Comparison of ENCODE assay signal across 35 cellular contexts in the genomic region with DNA sequence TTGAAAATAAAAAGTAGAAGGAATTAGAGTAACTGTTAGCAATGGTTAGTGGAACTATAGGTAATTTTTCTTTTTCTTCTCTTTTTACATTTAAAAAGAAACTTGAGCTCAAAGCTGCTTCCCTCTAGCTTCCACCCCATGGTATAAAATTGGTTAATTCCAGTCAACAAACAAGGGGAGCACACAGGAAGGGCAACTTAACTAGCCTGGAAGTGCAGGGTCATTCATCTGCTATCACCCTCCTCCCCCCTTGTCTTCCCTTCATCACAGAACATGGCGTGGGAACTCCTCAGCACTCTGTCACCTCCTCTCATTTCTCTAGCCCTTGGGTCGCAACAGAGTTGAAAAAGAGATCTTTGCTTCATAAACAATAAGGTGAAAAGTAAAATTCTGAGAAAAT. TPM values are rescaled to one million over a fixed set of nuclear protein-coding genes. Genes with fewer than 3 reads are reported as not detected.
"Had no signal": no experiment of that assay in that cellular context is flagged by ENCODE, and none has a peak within 500 bp of the region (broad histone marks: within the 10 kb centered on the region; RNA-seq: fewer than 3 reads in every experiment).

No MANE protein-coding gene starts in this region.

- H3K9me3 Mint-ChIP-seq: activated CD4-positive, alpha-beta T cell treated with anti-CD3 and anti-CD28 coated beads, Interleukin-2, amount 10 ng/mL, durations not matched to agents 24 days and 14 days; activated T-helper 1 cell treated with anti-CD3 and anti-CD28 coated beads, Interleukin-12 subunit alpha, Interleukin-12 subunit beta, Interleukin-2, Interleukin-4 antibody, amounts not matched to agents 30 ng/mL and 10 ng/mL and 1 ng/mL, durations not matched to agents 14 hours and 24 hours and 36 hours; activated T-helper 2 cell treated with anti-CD3 and anti-CD28 coated beads, Interferon-gamma antibody, Interleukin-2, Interleukin-4, amounts not matched to agents 10 μg/mL and 5 μg/mL and 100 μg/mL, durations not matched to agents 14 hours and 24 hours and 36 hours; T-helper 2 cell treated with Interferon-gamma antibody and Interleukin-4, amounts not matched to agents 5 μg/mL and 100 μg/mL, for 36 hours had no signal

- H3K36me3 Mint-ChIP-seq: activated CD4-positive, alpha-beta memory T cell treated with anti-CD3 and anti-CD28 coated beads for 36 hours; activated CD8-positive, alpha-beta memory T cell treated with anti-CD3 and anti-CD28 coated beads, Interleukin-2, amount 10 ng/mL, durations not matched to agents 7 days and 5 days had no signal

- H3K27ac ChIP-seq: adrenal gland, body of pancreas, colonic mucosa, epithelial cell of prostate, esophagus squamous epithelium, gastroesophageal sphincter, WERI-Rb-1 had no signal

- H3K9me3 ChIP-seq: adrenal gland, colonic mucosa had no signal

- H3K4me3 ChIP-seq: adrenal gland, body of pancreas, colonic mucosa, esophagus squamous epithelium, gastroesophageal sphincter had no signal

- H3K4me3 Mint-ChIP-seq: activated CD4-positive, alpha-beta memory T cell treated with anti-CD3 and anti-CD28 coated beads for 36 hours; activated CD4-positive, alpha-beta T cell treated with anti-CD3 and anti-CD28 coated beads for 36 hours; activated CD4-positive, alpha-beta T cell treated with anti-CD3 and anti-CD28 coated beads, Interleukin-2, amount 10 ng/mL, durations not matched to agents 24 days and 14 days; activated CD8-positive, alpha-beta memory T cell treated with anti-CD3 and anti-CD28 coated beads, Interleukin-2, amount 10 ng/mL, durations not matched to agents 7 days and 5 days; activated CD8-positive, alpha-beta T cell treated with anti-CD3 and anti-CD28 coated beads, Interleukin-2, amount 10 ng/mL, durations not matched to agents 7 days and 5 days; activated naive CD4-positive, alpha-beta T cell treated with anti-CD3 and anti-CD28 coated beads for 36 hours; activated naive CD4-positive, alpha-beta T cell treated with anti-CD3 and anti-CD28 coated beads, Interleukin-2, amount 50 U/mL, for 24 hours; activated naive CD8-positive, alpha-beta T cell treated with anti-CD3 and anti-CD28 coated beads for 36 hours; activated naive CD8-positive, alpha-beta T cell treated with anti-CD3 and anti-CD28 coated beads, Interleukin-2, amount 50 U/mL, for 24 hours; activated T-helper 1 cell treated with anti-CD3 and anti-CD28 coated beads, Interleukin-12 subunit alpha, Interleukin-12 subunit beta, Interleukin-2, Interleukin-4 antibody, amounts not matched to agents 30 ng/mL and 10 ng/mL and 1 ng/mL, durations not matched to agents 14 hours and 24 hours and 36 hours; T-helper 17 cell; T-helper 2 cell treated with Interferon-gamma antibody and Interleukin-4, amounts not matched to agents 5 μg/mL and 100 μg/mL, for 36 hours had no signal

- H3K4me1 Mint-ChIP-seq: activated CD4-positive, alpha-beta T cell treated with anti-CD3 and anti-CD28 coated beads for 36 hours; activated CD4-positive, alpha-beta T cell treated with anti-CD3 and anti-CD28 coated beads, Interleukin-2, amount 10 ng/mL, durations not matched to agents 24 days and 14 days; activated CD8-positive, alpha-beta memory T cell treated with anti-CD3 and anti-CD28 coated beads, Interleukin-2, amount 10 ng/mL, durations not matched to agents 7 days and 5 days; activated naive CD4-positive, alpha-beta T cell treated with anti-CD3 and anti-CD28 coated beads, Interleukin-2, amount 50 U/mL, for 24 hours; activated naive CD8-positive, alpha-beta T cell treated with anti-CD3 and anti-CD28 coated beads for 36 hours; activated naive CD8-positive, alpha-beta T cell treated with anti-CD3 and anti-CD28 coated beads, Interleukin-2, amount 50 U/mL, for 24 hours; T-helper 17 cell had no signal

- ATAC-seq: activated CD4-positive, alpha-beta T cell treated with anti-CD3 and anti-CD28 coated beads for 36 hours; activated CD8-positive, alpha-beta memory T cell treated with anti-CD3 and anti-CD28 coated beads, Interleukin-2, amount 10 ng/mL, durations not matched to agents 7 days and 5 days; activated CD8-positive, alpha-beta T cell treated with anti-CD3 and anti-CD28 coated beads, Interleukin-2, amount 10 ng/mL, durations not matched to agents 7 days and 5 days; activated naive CD8-positive, alpha-beta T cell treated with anti-CD3 and anti-CD28 coated beads, Interleukin-2, amount 50 U/mL, for 24 hours; body of pancreas; gastroesophageal sphincter; T-helper 17 cell had no signal

- H3K27ac Mint-ChIP-seq: activated CD4-positive, alpha-beta memory T cell treated with anti-CD3 and anti-CD28 coated beads for 36 hours; activated CD4-positive, alpha-beta T cell treated with anti-CD3 and anti-CD28 coated beads for 36 hours; activated CD4-positive, alpha-beta T cell treated with anti-CD3 and anti-CD28 coated beads, Interleukin-2, amount 10 ng/mL, durations not matched to agents 24 days and 14 days; activated CD8-positive, alpha-beta memory T cell treated with anti-CD3 and anti-CD28 coated beads, Interleukin-2, amount 10 ng/mL, durations not matched to agents 7 days and 5 days; activated CD8-positive, alpha-beta T cell treated with anti-CD3 and anti-CD28 coated beads, Interleukin-2, amount 10 ng/mL, durations not matched to agents 7 days and 5 days; activated naive CD4-positive, alpha-beta T cell treated with anti-CD3 and anti-CD28 coated beads for 36 hours; activated naive CD4-positive, alpha-beta T cell treated with anti-CD3 and anti-CD28 coated beads, Interleukin-2, amount 50 U/mL, for 24 hours; activated naive CD8-positive, alpha-beta T cell treated with anti-CD3 and anti-CD28 coated beads for 36 hours; activated naive CD8-positive, alpha-beta T cell treated with anti-CD3 and anti-CD28 coated beads, Interleukin-2, amount 50 U/mL, for 24 hours; activated T-helper 1 cell treated with anti-CD3 and anti-CD28 coated beads, Interleukin-12 subunit alpha, Interleukin-12 subunit beta, Interleukin-2, Interleukin-4 antibody, amounts not matched to agents 30 ng/mL and 10 ng/mL and 1 ng/mL, durations not matched to agents 14 hours and 24 hours and 36 hours; activated T-helper 2 cell treated with anti-CD3 and anti-CD28 coated beads, Interferon-gamma antibody, Interleukin-2, Interleukin-4, amounts not matched to agents 10 μg/mL and 5 μg/mL and 100 μg/mL, durations not matched to agents 14 hours and 24 hours and 36 hours; T-helper 17 cell; T-helper 2 cell treated with Interferon-gamma antibody and Interleukin-4, amounts not matched to agents 5 μg/mL and 100 μg/mL, for 36 hours had no signal

- H3K27me3 ChIP-seq: adrenal gland, body of pancreas, colonic mucosa, gastroesophageal sphincter had no signal

- H3K4me1 ChIP-seq: adrenal gland, body of pancreas, colonic mucosa, esophagus squamous epithelium had no signal

- DNase-seq: activated CD4-positive, alpha-beta memory T cell treated with anti-CD3 and anti-CD28 coated beads for 36 hours; activated CD4-positive, alpha-beta T cell treated with anti-CD3 and anti-CD28 coated beads for 36 hours; activated CD4-positive, alpha-beta T cell treated with anti-CD3 and anti-CD28 coated beads, Interleukin-2, amount 10 ng/mL, durations not matched to agents 24 days and 14 days; activated CD4-positive, CD25-positive, alpha-beta regulatory T cell; activated CD4-positive, CD25-positive, alpha-beta regulatory T cell treated with anti-CD3 and anti-CD28 coated beads, Interleukin-2, amount 50 U/mL, for 72 hours; activated CD8-positive, alpha-beta memory T cell treated with anti-CD3 and anti-CD28 coated beads, Interleukin-2, amount 10 ng/mL, durations not matched to agents 7 days and 5 days; activated CD8-positive, alpha-beta memory T cell treated with anti-CD3 and anti-CD28 coated beads, Interleukin-2, amount 50 U/mL, for 4 hours; activated CD8-positive, alpha-beta T cell treated with anti-CD3 and anti-CD28 coated beads, Interleukin-2, amount 10 ng/mL, durations not matched to agents 7 days and 5 days; activated effector memory CD4-positive, alpha-beta T cell treated with anti-CD3 and anti-CD28 coated beads, Interleukin-2, amount 50 U/mL, for 16 hours; activated naive CD4-positive, alpha-beta T cell treated with anti-CD3 and anti-CD28 coated beads for 36 hours; activated naive CD8-positive, alpha-beta T cell treated with anti-CD3 and anti-CD28 coated beads for 36 hours; activated naive CD8-positive, alpha-beta T cell treated with anti-CD3 and anti-CD28 coated beads, Interleukin-2, amount 50 U/mL, for 24 hours; activated T-cell treated with anti-CD3 and anti-CD28 coated beads, Interleukin-2, amount 50 U/mL, for 1 hour; activated T-cell treated with anti-CD3 and anti-CD28 coated beads, Interleukin-2, amount 50 U/mL, for 48 hours; adrenal gland; amygdala; aorta; body of pancreas; central memory CD4-positive, alpha-beta T cell; cerebellar nuclear complex; colonic mucosa; effector CD8-positive, alpha-beta T cell; esophagus squamous epithelium; foreskin melanocyte; T-helper 1 cell; T-helper 17 cell; T1000; WERI-Rb-1 had no signal

- H3K36me3 ChIP-seq: adrenal gland, colonic mucosa, esophagus squamous epithelium, gastroesophageal sphincter, WERI-Rb-1 had no signal

RNA-seq across cellular contexts. Expression of a gene that starts 20.0 kb away (rescaled TPM):
- total RNA-seq: activated CD4-positive, alpha-beta memory T cell treated with anti-CD3 and anti-CD28 coated beads for 36 hours; activated CD4-positive, alpha-beta T cell treated with anti-CD3 and anti-CD28 coated beads for 36 hours; activated CD4-positive, alpha-beta T cell treated with anti-CD3 and anti-CD28 coated beads, Interleukin-2, amount 10 ng/mL, durations not matched to agents 24 days and 14 days; activated CD8-positive, alpha-beta memory T cell treated with anti-CD3 and anti-CD28 coated beads for 36 hours; activated CD8-positive, alpha-beta memory T cell treated with anti-CD3 and anti-CD28 coated beads, Interleukin-2, amount 10 ng/mL, durations not matched to agents 7 days and 5 days; activated CD8-positive, alpha-beta T cell treated with anti-CD3 and anti-CD28 coated beads, Interleukin-2, amount 10 ng/mL, durations not matched to agents 7 days and 5 days; activated naive CD4-positive, alpha-beta T cell treated with anti-CD3 and anti-CD28 coated beads for 36 hours; activated naive CD8-positive, alpha-beta T cell treated with anti-CD3 and anti-CD28 coated beads for 36 hours; activated T-helper 1 cell treated with anti-CD3 and anti-CD28 coated beads, Interleukin-12 subunit alpha, Interleukin-12 subunit beta, Interleukin-2, Interleukin-4 antibody, amounts not matched to agents 30 ng/mL and 10 ng/mL and 1 ng/mL, durations not matched to agents 14 hours and 24 hours and 36 hours; activated T-helper 2 cell treated with anti-CD3 and anti-CD28 coated beads, Interferon-gamma antibody, Interleukin-2, Interleukin-4, amounts not matched to agents 10 μg/mL and 5 μg/mL and 100 μg/mL, durations not matched to agents 14 hours and 24 hours and 36 hours had no signal
